In the genomic region with DNA sequence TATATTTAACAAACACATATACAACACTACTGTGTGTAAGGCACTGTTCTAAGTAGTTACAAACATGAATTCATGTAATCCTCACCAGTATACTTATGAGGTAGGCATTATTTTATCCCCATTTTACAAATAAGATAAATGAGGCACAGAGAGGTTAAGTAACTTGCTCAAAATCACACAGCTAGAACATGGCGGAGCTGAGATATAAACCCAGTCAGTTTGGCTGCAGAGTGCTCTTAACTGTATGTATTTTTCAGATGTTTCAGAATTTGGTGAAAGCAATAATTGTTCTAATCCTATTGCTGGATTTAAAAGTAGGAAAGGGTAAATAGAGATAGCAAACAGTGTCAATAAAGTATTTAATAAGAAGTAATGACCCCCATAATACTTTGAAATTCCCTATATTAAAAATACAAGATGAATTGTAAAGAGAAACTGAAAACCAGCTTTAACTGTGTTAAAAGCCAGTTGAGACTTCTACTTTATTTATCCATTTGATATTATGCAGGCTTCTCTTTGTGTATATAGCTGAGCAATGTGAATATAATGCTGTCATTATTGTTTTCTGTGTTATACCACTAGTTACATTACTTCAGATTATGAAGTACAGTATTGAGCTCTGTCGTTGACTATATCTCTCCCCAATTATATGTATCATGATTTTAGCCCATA, we compare ENCODE assay signal across 1 cellular context.
TF ChIP-seq lines count a peak whose summit lies in the region.

No MANE protein-coding gene starts in this region.

TF ChIP-seq in K562, 482 proteins besides CTCF, POLR2A, EP300 and RAD21 (continued from another document):
- TF ChIP-seq TEAD1 (CRISPR knock-in tag; IDR thresholded peaks at IDR 0.05) (no peak), SMARCA5 (IDR thresholded peaks at IDR 0.05) (peak; percentile 24; the same call in 1 of the 2 replicates), KDM1A (IDR thresholded peaks at IDR 0.05) (0 out of 4 replicates have a peak, but pooled peaks of 1 of the 2 experiments have one; percentile 26), ZFP36 (IDR thresholded peaks at IDR 0.05; ENCODE audit: low read depth, low read length, partially characterized antibody) (peak; percentile 82), SMC3 (conservative IDR thresholded peaks at IDR 0.05; ENCODE audit: insufficient read depth, low read depth, low read length) (no peak), ADNP (tag; IDR thresholded peaks at IDR 0.05) (peak; percentile 56; the same call in 1 of the 2 replicates), BCOR (IDR thresholded peaks at IDR 0.05) (peak; percentile 76), RCOR1 (IDR thresholded peaks at IDR 0.05; ENCODE audit: borderline replicate concordance in 1 of 2, low read depth in 2 of 2, low read length in 2 of 2) (0 out of 4 replicates have a peak, but pooled peaks of 1 of the 2 experiments have one; percentile 39), HDAC2 (IDR thresholded peaks at IDR 0.05) (0 out of 2 replicates have a peak, but pooled peaks have one; percentile 17)
- TF ChIP-seq, protein P1, sequence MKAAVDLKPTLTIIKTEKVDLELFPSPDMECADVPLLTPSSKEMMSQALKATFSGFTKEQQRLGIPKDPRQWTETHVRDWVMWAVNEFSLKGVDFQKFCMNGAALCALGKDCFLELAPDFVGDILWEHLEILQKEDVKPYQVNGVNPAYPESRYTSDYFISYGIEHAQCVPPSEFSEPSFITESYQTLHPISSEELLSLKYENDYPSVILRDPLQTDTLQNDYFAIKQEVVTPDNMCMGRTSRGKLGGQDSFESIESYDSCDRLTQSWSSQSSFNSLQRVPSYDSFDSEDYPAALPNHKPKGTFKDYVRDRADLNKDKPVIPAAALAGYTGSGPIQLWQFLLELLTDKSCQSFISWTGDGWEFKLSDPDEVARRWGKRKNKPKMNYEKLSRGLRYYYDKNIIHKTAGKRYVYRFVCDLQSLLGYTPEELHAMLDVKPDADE (conservative IDR thresholded peaks at IDR 0.05; ENCODE audit: control insufficient read depth, low read depth, low read length), result no peak
- TF ChIP-seq, protein P2, sequence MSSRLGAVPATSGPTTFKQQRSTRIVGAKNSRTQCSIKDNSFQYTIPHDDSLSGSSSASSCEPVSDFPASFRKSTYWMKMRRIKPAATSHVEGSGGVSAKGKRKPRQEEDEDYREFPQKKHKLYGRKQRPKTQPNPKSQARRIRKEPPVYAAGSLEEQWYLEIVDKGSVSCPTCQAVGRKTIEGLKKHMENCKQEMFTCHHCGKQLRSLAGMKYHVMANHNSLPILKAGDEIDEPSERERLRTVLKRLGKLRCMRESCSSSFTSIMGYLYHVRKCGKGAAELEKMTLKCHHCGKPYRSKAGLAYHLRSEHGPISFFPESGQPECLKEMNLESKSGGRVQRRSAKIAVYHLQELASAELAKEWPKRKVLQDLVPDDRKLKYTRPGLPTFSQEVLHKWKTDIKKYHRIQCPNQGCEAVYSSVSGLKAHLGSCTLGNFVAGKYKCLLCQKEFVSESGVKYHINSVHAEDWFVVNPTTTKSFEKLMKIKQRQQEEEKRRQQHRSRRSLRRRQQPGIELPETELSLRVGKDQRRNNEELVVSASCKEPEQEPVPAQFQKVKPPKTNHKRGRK (tag; IDR thresholded peaks at IDR 0.05), result no peak
